Comparison of ENCODE assay signal across 1 cellular context in genomic region chr3:105829879-105830622, GRCh38.
A peak's percentile ranks its signal among the peaks of the same experiment; 100 is the strongest.
TF ChIP-seq lines count a peak whose summit lies in the region.

No MANE protein-coding gene starts in this region.

TF ChIP-seq in H1, 55 proteins besides CTCF, POLR2A, EP300 and RAD21 (continued from another document):
- TF ChIP-seq, protein P1, sequence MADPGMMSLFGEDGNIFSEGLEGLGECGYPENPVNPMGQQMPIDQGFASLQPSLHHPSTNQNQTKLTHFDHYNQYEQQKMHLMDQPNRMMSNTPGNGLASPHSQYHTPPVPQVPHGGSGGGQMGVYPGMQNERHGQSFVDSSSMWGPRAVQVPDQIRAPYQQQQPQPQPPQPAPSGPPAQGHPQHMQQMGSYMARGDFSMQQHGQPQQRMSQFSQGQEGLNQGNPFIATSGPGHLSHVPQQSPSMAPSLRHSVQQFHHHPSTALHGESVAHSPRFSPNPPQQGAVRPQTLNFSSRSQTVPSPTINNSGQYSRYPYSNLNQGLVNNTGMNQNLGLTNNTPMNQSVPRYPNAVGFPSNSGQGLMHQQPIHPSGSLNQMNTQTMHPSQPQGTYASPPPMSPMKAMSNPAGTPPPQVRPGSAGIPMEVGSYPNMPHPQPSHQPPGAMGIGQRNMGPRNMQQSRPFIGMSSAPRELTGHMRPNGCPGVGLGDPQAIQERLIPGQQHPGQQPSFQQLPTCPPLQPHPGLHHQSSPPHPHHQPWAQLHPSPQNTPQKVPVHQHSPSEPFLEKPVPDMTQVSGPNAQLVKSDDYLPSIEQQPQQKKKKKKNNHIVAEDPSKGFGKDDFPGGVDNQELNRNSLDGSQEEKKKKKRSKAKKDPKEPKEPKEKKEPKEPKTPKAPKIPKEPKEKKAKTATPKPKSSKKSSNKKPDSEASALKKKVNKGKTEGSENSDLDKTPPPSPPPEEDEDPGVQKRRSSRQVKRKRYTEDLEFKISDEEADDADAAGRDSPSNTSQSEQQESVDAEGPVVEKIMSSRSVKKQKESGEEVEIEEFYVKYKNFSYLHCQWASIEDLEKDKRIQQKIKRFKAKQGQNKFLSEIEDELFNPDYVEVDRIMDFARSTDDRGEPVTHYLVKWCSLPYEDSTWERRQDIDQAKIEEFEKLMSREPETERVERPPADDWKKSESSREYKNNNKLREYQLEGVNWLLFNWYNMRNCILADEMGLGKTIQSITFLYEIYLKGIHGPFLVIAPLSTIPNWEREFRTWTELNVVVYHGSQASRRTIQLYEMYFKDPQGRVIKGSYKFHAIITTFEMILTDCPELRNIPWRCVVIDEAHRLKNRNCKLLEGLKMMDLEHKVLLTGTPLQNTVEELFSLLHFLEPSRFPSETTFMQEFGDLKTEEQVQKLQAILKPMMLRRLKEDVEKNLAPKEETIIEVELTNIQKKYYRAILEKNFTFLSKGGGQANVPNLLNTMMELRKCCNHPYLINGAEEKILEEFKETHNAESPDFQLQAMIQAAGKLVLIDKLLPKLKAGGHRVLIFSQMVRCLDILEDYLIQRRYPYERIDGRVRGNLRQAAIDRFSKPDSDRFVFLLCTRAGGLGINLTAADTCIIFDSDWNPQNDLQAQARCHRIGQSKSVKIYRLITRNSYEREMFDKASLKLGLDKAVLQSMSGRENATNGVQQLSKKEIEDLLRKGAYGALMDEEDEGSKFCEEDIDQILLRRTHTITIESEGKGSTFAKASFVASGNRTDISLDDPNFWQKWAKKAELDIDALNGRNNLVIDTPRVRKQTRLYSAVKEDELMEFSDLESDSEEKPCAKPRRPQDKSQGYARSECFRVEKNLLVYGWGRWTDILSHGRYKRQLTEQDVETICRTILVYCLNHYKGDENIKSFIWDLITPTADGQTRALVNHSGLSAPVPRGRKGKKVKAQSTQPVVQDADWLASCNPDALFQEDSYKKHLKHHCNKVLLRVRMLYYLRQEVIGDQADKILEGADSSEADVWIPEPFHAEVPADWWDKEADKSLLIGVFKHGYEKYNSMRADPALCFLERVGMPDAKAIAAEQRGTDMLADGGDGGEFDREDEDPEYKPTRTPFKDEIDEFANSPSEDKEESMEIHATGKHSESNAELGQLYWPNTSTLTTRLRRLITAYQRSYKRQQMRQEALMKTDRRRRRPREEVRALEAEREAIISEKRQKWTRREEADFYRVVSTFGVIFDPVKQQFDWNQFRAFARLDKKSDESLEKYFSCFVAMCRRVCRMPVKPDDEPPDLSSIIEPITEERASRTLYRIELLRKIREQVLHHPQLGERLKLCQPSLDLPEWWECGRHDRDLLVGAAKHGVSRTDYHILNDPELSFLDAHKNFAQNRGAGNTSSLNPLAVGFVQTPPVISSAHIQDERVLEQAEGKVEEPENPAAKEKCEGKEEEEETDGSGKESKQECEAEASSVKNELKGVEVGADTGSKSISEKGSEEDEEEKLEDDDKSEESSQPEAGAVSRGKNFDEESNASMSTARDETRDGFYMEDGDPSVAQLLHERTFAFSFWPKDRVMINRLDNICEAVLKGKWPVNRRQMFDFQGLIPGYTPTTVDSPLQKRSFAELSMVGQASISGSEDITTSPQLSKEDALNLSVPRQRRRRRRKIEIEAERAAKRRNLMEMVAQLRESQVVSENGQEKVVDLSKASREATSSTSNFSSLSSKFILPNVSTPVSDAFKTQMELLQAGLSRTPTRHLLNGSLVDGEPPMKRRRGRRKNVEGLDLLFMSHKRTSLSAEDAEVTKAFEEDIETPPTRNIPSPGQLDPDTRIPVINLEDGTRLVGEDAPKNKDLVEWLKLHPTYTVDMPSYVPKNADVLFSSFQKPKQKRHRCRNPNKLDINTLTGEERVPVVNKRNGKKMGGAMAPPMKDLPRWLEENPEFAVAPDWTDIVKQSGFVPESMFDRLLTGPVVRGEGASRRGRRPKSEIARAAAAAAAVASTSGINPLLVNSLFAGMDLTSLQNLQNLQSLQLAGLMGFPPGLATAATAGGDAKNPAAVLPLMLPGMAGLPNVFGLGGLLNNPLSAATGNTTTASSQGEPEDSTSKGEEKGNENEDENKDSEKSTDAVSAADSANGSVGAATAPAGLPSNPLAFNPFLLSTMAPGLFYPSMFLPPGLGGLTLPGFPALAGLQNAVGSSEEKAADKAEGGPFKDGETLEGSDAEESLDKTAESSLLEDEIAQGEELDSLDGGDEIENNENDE (IDR thresholded peaks at IDR 0.05; ENCODE audit: insufficient replicate concordance, low read length), result no peak
- TF ChIP-seq GABPA (IDR thresholded peaks at IDR 0.05; ENCODE audit: borderline replicate concordance, insufficient read depth, low read length) (no peak), MAFK (IDR thresholded peaks at IDR 0.05; ENCODE audit: low read depth, low read length) (peak; percentile 81)
